ENCODE assay signal across 9 cellular contexts in genomic region chr3:114527036-114527644, GRCh38.
DNase-seq lines count a peak whose midpoint lies in the region; ATAC-seq, FAIRE-seq and TF ChIP-seq lines count a peak whose summit lies in the region.
"Had no signal": no experiment of that assay in that cellular context is flagged by ENCODE, and none has a peak within 500 bp of the region (broad histone marks: within the 10 kb centered on the region; RNA-seq: fewer than 3 reads in every experiment).

No MANE protein-coding gene starts in this region.

- H3K36me3 ChIP-seq in heart right ventricle (peaks cover 0 to 15% (median 1%) of the 10 kb centered on the region in 9 donors), PC-9 (ENCODE audit: low read depth) (no peaks in the 10 kb centered on the region)

- WGBS in heart right ventricle, 2 donors, result 60 to 61% methylated on average over 1 of the region's 1 CpG

- BruUV-seq in PC-9 (replicated peaks; lab: Mats Ljungman, UMichigan), result no TSS peak

- H3K27me3 ChIP-seq in heart right ventricle (no peaks in the 10 kb centered on the region), PC-9 (ENCODE audit: insufficient read depth, low read depth) (no peaks in the 10 kb centered on the region)

- no peaks in the 10 kb centered on the region for H3K9me2 ChIP-seq in PC-9 (ENCODE audit: insufficient read depth)

- peak in 3 of 8 donors; percentile 17 to 38 (median 35) for ATAC-seq in heart right ventricle
- ATAC-seq in left cardiac atrium, result no peak
- no peak for ATAC-seq in GM19351 (IDR thresholded peaks at IDR 0.05; ENCODE audit: unreplicated experiment)

- TF ChIP-seq CTCF in heart right ventricle (IDR thresholded peaks at IDR 0.05) (peak in 8 of 9 donors; percentile 11 to 61 (median 46)), PC-9 (conservative IDR thresholded peaks at IDR 0.05) (peak; percentile 75), fibroblast of villous mesenchyme (IDR thresholded peaks at IDR 0.05; ENCODE audit: insufficient read depth, low read depth, low read length) (peak; percentile 67)

- DNase-seq in heart right ventricle, result no peak
- no peak for DNase-seq in left cardiac atrium
- DNase-seq in PC-9, result no peak
- peak; percentile 34 for DNase-seq in fibroblast of villous mesenchyme (ENCODE audit: low read depth)
- peak; percentile 29 for DNase-seq in urothelium cell line (ENCODE audit: low spot score)
- DNase-seq in activated effector memory CD4-positive, alpha-beta T cell treated with Interleukin-2 at 50 U/mL for 16 hours, result no peak
- DNase-seq in NCI-H1105 treated with DMSO at 0.1 percent for 48 hours (lab: John Stamatoyannopoulos, UW), result no peak
- DNase-seq: activated T-cell treated with anti-CD3 and anti-CD28 coated beads for 4 hours had no signal

- H3F3A ChIP-seq in PC-9 (ENCODE audit: insufficient read depth, low read depth), result no peaks in the 10 kb centered on the region

- H3K4me2 ChIP-seq in PC-9, result no peak overlapping the region

- POLR2A ChIA-PET in PC-9 (lab: Charles Lee; ENCODE audit: unreplicated experiment), result interaction anchor here (0.6 kb wide), 1 partner anchor 1405 kb away, joined by 4 read pairs; no protein-coding TSS in a partner anchor

- intact Hi-C loops in heart right ventricle (cut with DNase I), result no loop called here
- intact Hi-C loops in left cardiac atrium (cut with DNase I), result no loop called here
- intact Hi-C loops in PC-9 (cut with micrococcal nuclease; ENCODE audit: unreplicated experiment), result no loop called here

- CTCF ChIA-PET in PC-9 (lab: Charles Lee), result interaction anchor here (1.0 kb wide), 1 partner anchor 96 kb away, joined by 3 read pairs; no protein-coding TSS in a partner anchor

- H3K4me1 ChIP-seq in heart right ventricle (peaks cover 0 to 19% (median 0%) of the 10 kb centered on the region in 9 donors), PC-9 (replicated peaks; ENCODE audit: insufficient read depth) (no peaks in the 10 kb centered on the region)

- peaks cover 0 to under 1% (median 0%) of the 10 kb centered on the region in 11 donors for H3K9me3 ChIP-seq in heart right ventricle
- no peaks in the 10 kb centered on the region for H3K9me3 ChIP-seq in PC-9 (ENCODE audit: insufficient read depth, low read depth)

- no peaks in the 10 kb centered on the region for H4K20me1 ChIP-seq in PC-9 (ENCODE audit: insufficient read depth)

- FAIRE-seq in urothelium cell line (lab: Jason Lieb, UNC), result peak; percentile 20

- H3K27ac ChIP-seq in heart right ventricle (no peak overlapping the region), PC-9 (no peak overlapping the region)

- no peaks in the 10 kb centered on the region for H3K79me2 ChIP-seq in PC-9 (ENCODE audit: low read depth)

- no peak overlapping the region for H3K4me3 ChIP-seq in heart right ventricle
- no peak overlapping the region for H3K4me3 ChIP-seq in PC-9
- no peak overlapping the region for H3K4me3 ChIP-seq in fibroblast of villous mesenchyme (ENCODE audit: low read depth, low read length)

- H2AFZ ChIP-seq in PC-9, result no peak overlapping the region

Comparison
In these comparisons a context has a peak if more than half of its experiments do, and no peak if none do; other contexts are left out.
1. DNase-seq: peak in fibroblast of villous mesenchyme (single experiment) and urothelium cell line (single experiment); none in heart right ventricle (0 of 2), left cardiac atrium (single experiment), PC-9 (0 of 2), activated effector memory CD4-positive, alpha-beta T cell treated with Interleukin-2 at 50 U/mL for 16 hours (single experiment) and NCI-H1105 treated with DMSO at 0.1 percent for 48 hours (single experiment).
2. Peak in every context shown above with its lines, with median percentiles within 50 percentile points of each other: CTCF ChIP-seq.